In the genomic region with DNA sequence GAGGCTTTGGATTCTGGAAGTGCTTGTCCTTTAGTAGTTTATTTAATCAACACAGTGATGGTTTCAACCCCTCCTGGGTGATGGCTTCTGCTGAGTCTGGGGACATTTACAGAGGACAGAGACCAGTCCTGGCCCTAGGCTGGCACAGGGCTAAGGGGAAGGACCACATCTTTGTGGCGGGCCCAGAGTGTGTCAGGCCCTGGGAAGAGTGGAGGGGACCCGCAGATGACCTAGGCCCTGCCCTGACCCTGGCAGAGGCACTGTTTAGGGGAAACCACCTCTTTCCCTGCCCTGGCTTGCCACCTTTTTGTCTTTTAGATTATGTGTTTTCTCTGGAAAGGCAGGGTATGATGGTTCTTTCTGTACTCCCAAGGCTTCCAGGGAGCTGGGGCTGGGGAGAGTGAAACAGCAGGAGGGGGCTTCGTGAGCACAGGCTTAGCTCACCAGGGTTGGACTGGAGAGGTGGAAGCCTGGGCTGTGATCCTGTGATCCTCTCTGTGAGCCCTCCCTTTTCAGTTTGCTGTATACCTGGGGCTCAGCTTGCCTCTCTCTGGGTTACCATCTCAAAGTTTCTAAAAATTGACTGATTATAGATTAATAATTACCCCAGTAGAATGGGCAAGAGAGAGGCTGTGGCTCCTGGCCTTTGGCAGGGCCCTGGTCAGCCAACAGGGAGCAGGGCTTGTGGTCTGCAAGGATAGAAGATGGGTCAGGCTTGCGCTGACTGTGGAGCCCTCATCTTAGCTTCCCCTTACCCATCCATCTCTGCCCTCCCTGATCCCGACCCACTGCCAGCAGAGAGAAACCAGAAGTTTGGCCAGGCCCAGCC, we compare ENCODE assay signal across 16 cellular contexts. TPM values are rescaled to one million over a fixed set of nuclear protein-coding genes. Genes with fewer than 3 reads are reported as not detected.
A peak's percentile ranks its signal among the peaks of the same experiment; 100 is the strongest.
DNase-seq lines count a peak whose midpoint lies in the region; ATAC-seq, FAIRE-seq and TF ChIP-seq lines count a peak whose summit lies in the region.
"Had no signal": no experiment of that assay in that cellular context is flagged by ENCODE, and none has a peak within 500 bp of the region (broad histone marks: within the 10 kb centered on the region; RNA-seq: fewer than 3 reads in every experiment).

No MANE protein-coding gene starts in this region.

- peaks cover 86% of the 10 kb centered on the region for H3K4me1 Mint-ChIP-seq in MCF 10A (ENCODE audit: insufficient read depth, unreplicated experiment)
- H3K4me1 Mint-ChIP-seq: activated CD4-positive, alpha-beta T cell treated with anti-CD3 and anti-CD28 coated beads for 36 hours; central memory CD8-positive, alpha-beta T cell had no signal

- H3K27me3 Mint-ChIP-seq in MCF 10A (ENCODE audit: insufficient read depth, unreplicated experiment), result no peaks in the 10 kb centered on the region

- H3K4me1 ChIP-seq in mammary epithelial cell (ENCODE audit: insufficient read depth, low read length) (peaks cover 74% of the 10 kb centered on the region), endothelial cell of umbilical vein (ENCODE audit: control insufficient read depth, extremely low read depth, insufficient read depth, low read length) (peaks cover 65% of the 10 kb centered on the region), neuronal stem cell (ENCODE audit: control insufficient read depth in 2 of 2, insufficient read depth in 1 of 2, low read depth in 1 of 2, low read length in 2 of 2) (peaks cover 25 to 38% of the 10 kb centered on the region in 2 donors), upper lobe of right lung (peaks cover 79% of the 10 kb centered on the region)

- H2BK12ac ChIP-seq in neuronal stem cell (ENCODE audit: low read length), result no peak overlapping the region

- 100% methylated on average over 5 of the region's 5 CpGs for WGBS in mammary epithelial cell (ENCODE audit: low coverage, missing lambda C conversion rate)
- no CpG with 5 or more reads among the region's 5 CpGs for WGBS in neuronal stem cell (ENCODE audit: extremely low coverage in 2 of 2, insufficient read length in 2 of 2, insufficient replicate concordance in 1 of 2), 2 donors

- intact Hi-C loops in MCF 10A (cut with micrococcal nuclease), result no loop called here
- intact Hi-C loops in mammary epithelial cell (cut with micrococcal nuclease), result no loop called here
- intact Hi-C loops in endothelial cell of umbilical vein (cut with micrococcal nuclease), result no loop called here
- intact Hi-C loops in upper lobe of right lung (cut with DNase I), result no loop called here

- H3K36me3 ChIP-seq in mammary epithelial cell (ENCODE audit: insufficient read depth, low read length) (no peaks in the 10 kb centered on the region), endothelial cell of umbilical vein (ENCODE audit: control insufficient read depth in 2 of 2, extremely low read depth in 1 of 2, insufficient read depth in 2 of 2, low read length in 2 of 2) (peaks cover 0 to 10% of the 10 kb centered on the region in 2 experiments), neuronal stem cell (replicated peaks in 1 of 2; ENCODE audit: control insufficient read depth in 2 of 2, insufficient read depth in 2 of 2, low read length in 2 of 2) (no peaks in the 10 kb centered on the region), upper lobe of right lung (no peaks in the 10 kb centered on the region)

- H3K79me1 ChIP-seq in neuronal stem cell (ENCODE audit: low read depth, low read length), result no peaks in the 10 kb centered on the region

- DNase-seq in MCF 10A (ENCODE audit: unreplicated experiment) (no peak), mammary epithelial cell (no peak), endothelial cell of umbilical vein (ENCODE audit: low read depth, low spot score) (no peak), neuronal stem cell (ENCODE audit: low spot score) (no peak), upper lobe of right lung (peak; percentile 37), GOT3 (lab: John Stamatoyannopoulos, UW) (no peak), GF-D8 (lab: John Stamatoyannopoulos, UW) (no peak)
- DNase-seq in stimulated activated CD4-positive, alpha-beta T cell treated with anti-CD3 and anti-CD28 coated beads, Interleukin-2, amount 100 ng/mL, for 48 hours, result no peak
- DNase-seq: 8988T; activated CD4-positive, alpha-beta T cell treated with anti-CD3 and anti-CD28 coated beads for 36 hours; DMS79 treated with DMSO at 0.1 percent for 48 hours; midbrain; NCI-H1092; NCI-H69; stimulated activated CD8-positive, alpha-beta memory T cell treated with anti-CD3 and anti-CD28 coated beads, Interleukin-4, amount 100 ng/mL, for 48 hours had no signal

- peak overlapping the region; percentile 68 for H2AK5ac ChIP-seq in neuronal stem cell (ENCODE audit: low read depth, low read length)

- peak overlapping the region; percentile 81 for H3K18ac ChIP-seq in neuronal stem cell (ENCODE audit: low read length)

- peak overlapping the region; percentile 44 for H2BK5ac ChIP-seq in neuronal stem cell (ENCODE audit: low read length)

- H3K4me3 ChIP-seq in mammary epithelial cell (replicated peaks in 1 of 3; ENCODE audit: insufficient read depth in 1 of 3, low read depth in 2 of 3, low read length in 3 of 3) (no peak overlapping the region), endothelial cell of umbilical vein (replicated peaks in 1 of 3; ENCODE audit: insufficient read depth in 1 of 3, low read depth in 1 of 3, low read length in 3 of 3) (no peak overlapping the region), neuronal stem cell (ENCODE audit: low read length in 2 of 2) (no peak overlapping the region), upper lobe of right lung (no peak overlapping the region)

- H4K20me1 ChIP-seq in mammary epithelial cell (ENCODE audit: insufficient read depth, low read length) (no peaks in the 10 kb centered on the region), endothelial cell of umbilical vein (replicated peaks; ENCODE audit: control insufficient read depth, extremely low read depth, insufficient read depth, low read length) (no peaks in the 10 kb centered on the region)

- TF ChIP-seq CTCF in MCF 10A (IDR thresholded peaks at IDR 0.05; ENCODE audit: unreplicated experiment) (no peak), mammary epithelial cell (conservative IDR thresholded peaks at IDR 0.05 in 1 of 2, IDR thresholded peaks at IDR 0.05 in 1 of 2; ENCODE audit: extremely low read depth in 1 of 2, insufficient read depth in 1 of 2, low read depth in 1 of 2, low read length in 2 of 2) (no peak), endothelial cell of umbilical vein (IDR thresholded peaks at IDR 0.05; ENCODE audit: extremely low read depth in 1 of 2, insufficient read depth in 1 of 2, low read depth in 1 of 2, low read length in 2 of 2) (no peak), upper lobe of right lung (IDR thresholded peaks at IDR 0.05) (no peak)

- CTCF ChIA-PET in MCF 10A (lab: Yijun Ruan, JAX) (interaction anchor here (0.6 to 1.4 kb wide), 6 partner anchors 10 to 456 kb away, joined by 3 to 5 read pairs (median 3); no protein-coding TSS in a partner anchor), mammary epithelial cell (lab: Charles Lee; ENCODE audit: low non-redundant PET) (no interaction called here), endothelial cell of umbilical vein (lab: Charles Lee) (interaction anchor here (0.8 to 6.8 kb wide), 5 partner anchors 15 to 78 kb away, joined by 3 to 52 read pairs (median 8); no protein-coding TSS in a partner anchor)

- no peak overlapping the region for H3K27ac ChIP-seq in mammary epithelial cell (ENCODE audit: insufficient read depth, low read depth, low read length)
- H3K27ac ChIP-seq in endothelial cell of umbilical vein (ENCODE audit: insufficient read depth, low read depth, low read length), result peak overlapping the region; percentile 98
- peak overlapping the region; percentile 39 for H3K27ac ChIP-seq in neuronal stem cell (replicated peaks; ENCODE audit: low read length)
- peak overlapping the region; percentile 86 for H3K27ac ChIP-seq in upper lobe of right lung

- no peaks in the 10 kb centered on the region for H3K9me3 Mint-ChIP-seq in MCF 10A (ENCODE audit: unreplicated experiment)
- H3K9me3 Mint-ChIP-seq: central memory CD8-positive, alpha-beta T cell had no signal

- peak overlapping the region; percentile 7 for H2BK15ac ChIP-seq in neuronal stem cell (ENCODE audit: low read length)

- no peak overlapping the region for H4K8ac ChIP-seq in neuronal stem cell (ENCODE audit: low read depth, low read length)

- no peaks in the 10 kb centered on the region for H3K9me3 ChIP-seq in mammary epithelial cell (replicated peaks; ENCODE audit: insufficient read depth, low read length)
- H3K9me3 ChIP-seq in endothelial cell of umbilical vein (replicated peaks; ENCODE audit: control insufficient read depth, insufficient read depth, low read length), result no peaks in the 10 kb centered on the region
- no peaks in the 10 kb centered on the region for H3K9me3 ChIP-seq in neuronal stem cell (replicated peaks in 1 of 2; ENCODE audit: control insufficient read depth in 2 of 2, insufficient read depth in 1 of 2, low read depth in 1 of 2, low read length in 2 of 2)
- H3K9me3 ChIP-seq in upper lobe of right lung, result no peaks in the 10 kb centered on the region

- in situ Hi-C loops in mammary epithelial cell (cut with MboI; ENCODE audit: low sequenced_read_pairs in 2 of 2), result no loop called here

- no peak overlapping the region for H3K9ac ChIP-seq in mammary epithelial cell (ENCODE audit: insufficient read depth, low read length)
- H3K9ac ChIP-seq in endothelial cell of umbilical vein (replicated peaks; ENCODE audit: extremely low read depth, insufficient read depth, low read length), result no peak overlapping the region
- no peak overlapping the region for H3K9ac ChIP-seq in neuronal stem cell (ENCODE audit: low read depth, low read length, poor library complexity)

- H2BK120ac ChIP-seq in neuronal stem cell (ENCODE audit: low read depth, low read length), result peak overlapping the region; percentile 21

- peak overlapping the region; percentile 52 for H3K4me3 Mint-ChIP-seq in MCF 10A (ENCODE audit: unreplicated experiment)
- H3K4me3 Mint-ChIP-seq: activated CD4-positive, alpha-beta T cell treated with anti-CD3 and anti-CD28 coated beads for 36 hours; central memory CD8-positive, alpha-beta T cell had no signal

- H3K4me2 ChIP-seq in mammary epithelial cell (ENCODE audit: insufficient read depth, low read depth, low read length), result no peak overlapping the region
- H3K4me2 ChIP-seq in endothelial cell of umbilical vein (ENCODE audit: insufficient read depth, low read length), result no peak overlapping the region
- H3K4me2 ChIP-seq in neuronal stem cell (ENCODE audit: insufficient read depth, low read length, poor library complexity, severe bottlenecking), result no peak overlapping the region

- ATAC-seq in upper lobe of right lung, result no peak
- ATAC-seq: activated CD4-positive, alpha-beta T cell treated with anti-CD3 and anti-CD28 coated beads for 36 hours had no signal

- TF ChIP-seq POLR2A in endothelial cell of umbilical vein (IDR thresholded peaks at IDR 0.05; ENCODE audit: low read depth, low read length), result no peak

- no peak overlapping the region for H3K14ac ChIP-seq in neuronal stem cell (ENCODE audit: low read length)

- dilution Hi-C loops in mammary epithelial cell (cut with HindIII; ENCODE audit: low sequenced_read_pairs), result no loop called here
- dilution Hi-C loops in endothelial cell of umbilical vein (cut with MboI; ENCODE audit: extremely low pct_ligation_motif_present, low sequenced_read_pairs), result no loop called here

- no peak for FAIRE-seq in endothelial cell of umbilical vein (lab: Jason Lieb, UNC)

- H3K27me3 ChIP-seq in mammary epithelial cell (ENCODE audit: insufficient read depth, low read length), result no peaks in the 10 kb centered on the region
- no peaks in the 10 kb centered on the region for H3K27me3 ChIP-seq in endothelial cell of umbilical vein (ENCODE audit: control insufficient read depth in 2 of 2, insufficient read depth in 2 of 2, low read length in 2 of 2)
- peaks cover 0 to 26% (median 0%) of the 10 kb centered on the region in 3 experiments for H3K27me3 ChIP-seq in neuronal stem cell (ENCODE audit: control insufficient read depth in 3 of 3, insufficient read depth in 3 of 3, low read depth in 1 of 3, low read length in 3 of 3)
- H3K27me3 ChIP-seq in upper lobe of right lung, result no peaks in the 10 kb centered on the region

- peak overlapping the region; percentile 37 for H3K4ac ChIP-seq in neuronal stem cell (ENCODE audit: low read length)

- H3K9me1 ChIP-seq in endothelial cell of umbilical vein (replicated peaks; ENCODE audit: control insufficient read depth, extremely low read depth, insufficient read depth, low read length), result no peaks in the 10 kb centered on the region

- BruUV-seq in MCF 10A (replicated peaks; lab: Mats Ljungman, UMichigan) (no TSS peak), mammary epithelial cell (replicated peaks; lab: Mats Ljungman, UMichigan) (no TSS peak), endothelial cell of umbilical vein (replicated peaks; lab: Mats Ljungman, UMichigan) (no TSS peak)

- H2AFZ ChIP-seq in mammary epithelial cell (ENCODE audit: low read depth, low read length) (no peak overlapping the region), endothelial cell of umbilical vein (ENCODE audit: low read depth, low read length) (no peak overlapping the region), neuronal stem cell (ENCODE audit: low read length) (no peak overlapping the region)

- H4K91ac ChIP-seq in neuronal stem cell (ENCODE audit: low read depth, low read length, poor library complexity), result no peak overlapping the region

- H3K27ac Mint-ChIP-seq in MCF 10A (ENCODE audit: low read depth, unreplicated experiment), result peak overlapping the region; percentile 47
- H3K27ac Mint-ChIP-seq: activated CD4-positive, alpha-beta T cell treated with anti-CD3 and anti-CD28 coated beads for 36 hours had no signal

- H3K23ac ChIP-seq in neuronal stem cell (ENCODE audit: low read depth, low read length, poor library complexity), result no peak overlapping the region

- H3K79me2 ChIP-seq in mammary epithelial cell (ENCODE audit: insufficient read depth, low read length) (no peaks in the 10 kb centered on the region), endothelial cell of umbilical vein (ENCODE audit: control insufficient read depth, insufficient read depth, low read length) (peaks cover 18% of the 10 kb centered on the region)

- POLR2A ChIA-PET in MCF 10A (lab: Yijun Ruan, JAX) (interaction anchor here (0.6 to 4.8 kb wide), 4 partner anchors 15 to 179 kb away, joined by 3 to 32 read pairs (median 10); a partner anchor contains a TSS), endothelial cell of umbilical vein (lab: Charles Lee) (no interaction called here)

- peaks cover 5% of the 10 kb centered on the region for H3K36me3 Mint-ChIP-seq in MCF 10A (ENCODE audit: insufficient read depth, unreplicated experiment)

RNA-seq across cellular contexts. Expression of a gene that starts 1.8 kb away (rescaled TPM):
- total RNA-seq in MCF 10A (2022) (6.3 and 7.1 TPM in 2 replicates), mammary epithelial cell (1 to 10 TPM; 1.3 to 5.3 TPM), endothelial cell of umbilical vein (93.9 and 121 TPM in 2 replicates), upper lobe of right lung (151 TPM)
- polyA plus RNA-seq in mammary epithelial cell (2.6 TPM), endothelial cell of umbilical vein (56.9 and 68.4 TPM in 2 replicates)
- polyA minus RNA-seq in mammary epithelial cell (23.9 TPM), endothelial cell of umbilical vein (84.2 and 147 TPM in 2 replicates)
- 58.1 and 70.3 TPM in 2 replicates for polyA plus RNA-seq in endothelial cell of umbilical vein (2011; cell fraction: cytosol; rRNA removed)
- 80.9 and 110 TPM in 2 replicates for polyA plus RNA-seq in endothelial cell of umbilical vein (2011; cell fraction: nucleus; rRNA removed)
- polyA plus RNA-seq in endothelial cell of umbilical vein (2012), result 58.3 and 66.7 TPM in 2 replicates
- 8.7 TPM for polyA minus RNA-seq in endothelial cell of umbilical vein (2011; cell fraction: cytosol; rRNA and poly(A)+ RNA removed)
- 66.6 and 71.2 TPM in 2 replicates for polyA minus RNA-seq in endothelial cell of umbilical vein (2011; cell fraction: nucleus; rRNA and poly(A)+ RNA removed)
- 3.8 TPM for polyA plus RNA-seq in neuronal stem cell (2013, experiment 1 of 2)
- 3.2 TPM for polyA plus RNA-seq in neuronal stem cell (2013, experiment 2 of 2)

RNA-seq across cellular contexts. Expression of a gene that starts 22.3 kb away (rescaled TPM):
- not detected in 2 replicates for total RNA-seq in MCF 10A (2022)
- not detected for total RNA-seq in mammary epithelial cell
- polyA plus RNA-seq in mammary epithelial cell, result not detected
- polyA minus RNA-seq in mammary epithelial cell, result not detected
- total RNA-seq in endothelial cell of umbilical vein, result 1.1 and 1.2 TPM in 2 replicates
- 0.43 and 0.59 TPM in 2 replicates for polyA plus RNA-seq in endothelial cell of umbilical vein
- 0.27 and 0.37 TPM in 2 replicates for polyA plus RNA-seq in endothelial cell of umbilical vein (2011; cell fraction: cytosol; rRNA removed)
- 0.55 and 0.80 TPM in 2 replicates for polyA plus RNA-seq in endothelial cell of umbilical vein (2011; cell fraction: nucleus; rRNA removed)
- polyA plus RNA-seq in endothelial cell of umbilical vein (2012), result 0.28 and 0.67 TPM in 2 replicates
- 0.68 and 0.75 TPM in 2 replicates for polyA minus RNA-seq in endothelial cell of umbilical vein
- not detected for polyA minus RNA-seq in endothelial cell of umbilical vein (2011; cell fraction: cytosol; rRNA and poly(A)+ RNA removed)
- polyA minus RNA-seq in endothelial cell of umbilical vein (2011; cell fraction: nucleus; rRNA and poly(A)+ RNA removed), result 0.77 and 1.1 TPM in 2 replicates
- 0.57 TPM for polyA plus RNA-seq in neuronal stem cell (2013, experiment 1 of 2)
- 0.47 TPM for polyA plus RNA-seq in neuronal stem cell (2013, experiment 2 of 2)
- total RNA-seq in upper lobe of right lung, result 1.7 TPM

Comparison
In these comparisons a context has a peak if more than half of its experiments do, and no peak if none do; other contexts are left out.
1. RNA of a gene that starts 1.8 kb away (total RNA-seq): 151 TPM in upper lobe of right lung (single experiment) and 93.9 to 121 TPM in endothelial cell of umbilical vein; 6.3 to 7.1 TPM in MCF 10A and 1.3 to 5.3 TPM in mammary epithelial cell; every median in the first group is over 10 times any median in the second.